8 cellular contexts compared by ENCODE assay signal in the genomic region with DNA sequence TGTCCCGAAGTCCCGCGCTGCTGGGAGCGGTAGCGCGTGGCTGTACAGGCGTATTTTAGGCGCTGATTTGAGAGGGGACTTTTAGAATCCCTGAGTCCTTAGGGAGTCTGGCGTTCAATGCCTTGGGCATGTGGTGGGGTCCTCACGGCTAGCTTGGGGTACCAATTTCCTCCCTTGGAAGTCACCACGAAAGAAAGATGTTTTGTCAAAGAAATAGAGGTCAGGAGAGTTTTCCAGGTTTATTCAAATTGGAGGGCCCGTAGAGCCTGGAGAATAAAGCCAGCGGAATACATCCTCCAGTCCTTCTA.
DNase-seq lines count a peak whose midpoint lies in the region; ATAC-seq and TF ChIP-seq lines count a peak whose summit lies in the region.

No MANE protein-coding gene starts in this region.

- H3K4me3 ChIP-seq in AG04450 (ENCODE audit: low read depth, low read length) (peak overlapping the region; percentile 78), cardiac fibroblast (replicated peaks in 1 of 2; ENCODE audit: low read depth in 2 of 2, low read length in 2 of 2) (peak overlapping the region; percentile 75 to 80), mucosa of stomach (ENCODE audit: low read length) (peak overlapping the region; percentile 85)

- H3K36me3 ChIP-seq in mucosa of stomach (ENCODE audit: control insufficient read depth, insufficient read depth, low read length): no peaks in the 10 kb centered on the region

- no peak for TF ChIP-seq CTCF in AG04450 (IDR thresholded peaks at IDR 0.05; ENCODE audit: low read depth, low read length)
- TF ChIP-seq CTCF in cardiac fibroblast (IDR thresholded peaks at IDR 0.05; ENCODE audit: low read depth, low read length): no peak

- no peak for ATAC-seq in HG02678 (IDR thresholded peaks at IDR 0.05; ENCODE audit: unreplicated experiment)

- CTCF ChIA-PET in AG04450 (lab: Charles Lee): no interaction called here

- POLR2A ChIA-PET in AG04450 (lab: Yijun Ruan, JAX): no interaction called here

- peak overlapping the region; percentile 87 for H3K9ac ChIP-seq in mucosa of stomach (ENCODE audit: low read length)

- H3K4me1 ChIP-seq in mucosa of stomach (ENCODE audit: control insufficient read depth, insufficient read depth, low read length): no peaks in the 10 kb centered on the region

- H3K27me3 ChIP-seq in AG04450 (ENCODE audit: control insufficient read depth, insufficient read depth, low read length): no peaks in the 10 kb centered on the region
- no peaks in the 10 kb centered on the region for H3K27me3 ChIP-seq in mucosa of stomach (ENCODE audit: control insufficient read depth, insufficient read depth, low read length)

- H3K27ac ChIP-seq in AG04450 (ENCODE audit: low read depth, low read length): peak overlapping the region; percentile 59

- H3K9me3 ChIP-seq in AG04450 (ENCODE audit: control insufficient read depth, insufficient read depth, low read length) (no peaks in the 10 kb centered on the region), mucosa of stomach (ENCODE audit: control insufficient read depth, low read length) (no peaks in the 10 kb centered on the region)

- no peak for DNase-seq in AG04450 (ENCODE audit: low read depth, low spot score)
- peak; percentile 22 for DNase-seq in HPDE6-E6E7 (ENCODE audit: extremely low spot score)
- DNase-seq in cardiac fibroblast (ENCODE audit: low read depth in 2 of 2): peak in 1 of 2 donors; percentile 61
- no peak for DNase-seq in DMS153 treated with DMSO at 0.1 percent for 48 hours (lab: John Stamatoyannopoulos, UW; ENCODE audit: unreplicated experiment)
- no peak for DNase-seq in SIG-M5 (lab: John Stamatoyannopoulos, UW)
- DNase-seq in NCI-H774 (lab: John Stamatoyannopoulos, UW): no peak
